ENCODE assay signal across 8 cellular contexts in genomic region chr3:45647148-45647619, GRCh38. TPM values are rescaled to one million over a fixed set of nuclear protein-coding genes. Genes with fewer than 3 reads are reported as not detected.
DNase-seq lines count a peak whose midpoint lies in the region; ATAC-seq and TF ChIP-seq lines count a peak whose summit lies in the region.

No MANE protein-coding gene starts in this region.

- intact Hi-C loops in adrenal gland (cut with DNase I): no loop called here
- intact Hi-C loops in transverse colon (cut with DNase I; ENCODE audit: low total_unique reads): no loop called here

- no peak for TF ChIP-seq CTCF in adrenal gland (IDR thresholded peaks at IDR 0.05)
- no peak for TF ChIP-seq CTCF in hepatocyte (IDR thresholded peaks at IDR 0.05; ENCODE audit: poor library complexity)
- no peak for TF ChIP-seq CTCF in transverse colon (IDR thresholded peaks at IDR 0.05)

- no peaks in the 10 kb centered on the region for H4K20me1 ChIP-seq in hepatocyte (ENCODE audit: insufficient read depth, poor library complexity, severe bottlenecking)

- H3K4me2 ChIP-seq in hepatocyte: no peak overlapping the region

- no peak for ATAC-seq in activated T-helper 17 cell treated with anti-CD3 and anti-CD28 coated beads, Interleukin-2, amount 50 U/mL, for 72 hours (replicated peaks)
- ATAC-seq in GM21526 (IDR thresholded peaks at IDR 0.05; ENCODE audit: low FRiP score, unreplicated experiment): no peak

- DNase-seq in HuH-7.5 (ENCODE audit: low spot score) (peak; percentile 44), adrenal gland (peak in 1 of 7 donors; percentile 29), hepatocyte (ENCODE audit: low spot score) (peak; percentile 62), transverse colon (no peak), islet precursor cell (no peak)
- DNase-seq in activated CD8-positive, alpha-beta memory T cell treated with anti-CD3 and anti-CD28 coated beads for 24 hours: no peak

- no peak for TF ChIP-seq POLR2A in adrenal gland (IDR thresholded peaks at IDR 0.05)
- TF ChIP-seq POLR2A in transverse colon (IDR thresholded peaks at IDR 0.05): no peak

- H3K27ac Mint-ChIP-seq in activated T-helper 17 cell treated with anti-CD3 and anti-CD28 coated beads, Interleukin-2, amount 50 U/mL, for 72 hours: no peak overlapping the region

- H3K36me3 ChIP-seq in adrenal gland (replicated peaks in 1 of 2) (no peaks in the 10 kb centered on the region), hepatocyte (replicated peaks; ENCODE audit: insufficient read depth, low read depth) (no peaks in the 10 kb centered on the region), transverse colon (no peaks in the 10 kb centered on the region)

- 21 to 62% (median 51%) methylated on average over 2 to 6 of the region's 6 CpGs for WGBS in adrenal gland, 4 donors
- 79% methylated on average over 6 of the region's 6 CpGs for WGBS in hepatocyte (ENCODE audit: low lambda C conversion rate, missing lambda C conversion rate)
- 5 to 56% methylated on average over 2 to 6 of the region's 6 CpGs for WGBS in transverse colon (ENCODE audit: low coverage in 1 of 2), 2 donors

- peaks cover 31% of the 10 kb centered on the region for H3K36me3 Mint-ChIP-seq in activated T-helper 17 cell treated with anti-CD3 and anti-CD28 coated beads, Interleukin-2, amount 50 U/mL, for 72 hours (ENCODE audit: low read depth)

- H2AFZ ChIP-seq in hepatocyte: no peak overlapping the region

- H3K9me2 ChIP-seq in hepatocyte (replicated peaks; ENCODE audit: insufficient read depth): no peaks in the 10 kb centered on the region

- peaks cover 16% of the 10 kb centered on the region for H3K4me1 Mint-ChIP-seq in activated T-helper 17 cell treated with anti-CD3 and anti-CD28 coated beads, Interleukin-2, amount 50 U/mL, for 72 hours

- no peaks in the 10 kb centered on the region for H3K27me3 Mint-ChIP-seq in activated T-helper 17 cell treated with anti-CD3 and anti-CD28 coated beads, Interleukin-2, amount 50 U/mL, for 72 hours

- in situ Hi-C loops in transverse colon (cut with MboI; ENCODE audit: low pct_ligation_motif_present in 1 of 4, low pct_unique_long_range_greater_than_20kb in 1 of 4, low sequenced_read_pairs in 3 of 4): no loop called here

- H3K9me3 ChIP-seq in adrenal gland (replicated peaks in 1 of 3) (no peaks in the 10 kb centered on the region), hepatocyte (ENCODE audit: low read depth) (no peaks in the 10 kb centered on the region), transverse colon (no peaks in the 10 kb centered on the region)

- peaks cover 48% of the 10 kb centered on the region for H3K79me2 ChIP-seq in hepatocyte

- no peaks in the 10 kb centered on the region for H3K27me3 ChIP-seq in adrenal gland
- no peaks in the 10 kb centered on the region for H3K27me3 ChIP-seq in hepatocyte
- no peaks in the 10 kb centered on the region for H3K27me3 ChIP-seq in transverse colon

- H3K9me3 Mint-ChIP-seq in activated T-helper 17 cell treated with anti-CD3 and anti-CD28 coated beads, Interleukin-2, amount 50 U/mL, for 72 hours: peaks cover 6% of the 10 kb centered on the region

- H3K27ac ChIP-seq in adrenal gland (peak overlapping the region in 4 of 5 donors; percentile 42 to 88 (median 66)), hepatocyte (peak overlapping the region; percentile 83), transverse colon (peak overlapping the region; percentile 65 to 77 (median 74))

- TF ChIP-seq EP300 in transverse colon (IDR thresholded peaks at IDR 0.05; ENCODE audit: low read depth): peak; percentile 17

- H3K4me3 ChIP-seq in adrenal gland: no peak overlapping the region
- H3K4me3 ChIP-seq in hepatocyte: no peak overlapping the region
- no peak overlapping the region for H3K4me3 ChIP-seq in transverse colon

- H3K4me3 Mint-ChIP-seq in activated T-helper 17 cell treated with anti-CD3 and anti-CD28 coated beads, Interleukin-2, amount 50 U/mL, for 72 hours: no peak overlapping the region

- H3K4me1 ChIP-seq in adrenal gland (replicated peaks in 1 of 2): peaks cover 14 to 41% of the 10 kb centered on the region in 2 donors
- peaks cover 9% of the 10 kb centered on the region for H3K4me1 ChIP-seq in hepatocyte (ENCODE audit: insufficient read depth)
- H3K4me1 ChIP-seq in transverse colon: peaks cover 9 to 49% (median 40%) of the 10 kb centered on the region in 4 donors

RNA-seq across cellular contexts. Expression of gene SACM1L, which starts 42.0 kb away (rescaled TPM):
- 10 to 100 TPM; 25.9 to 56.8 (median 44.8) TPM for total RNA-seq in adrenal gland
- polyA plus RNA-seq in adrenal gland: 10 to 100 TPM; 22.5 to 59.3 (median 28.6) TPM
- total RNA-seq in hepatocyte: 54.4 and 61.6 TPM in 2 replicates
- polyA plus RNA-seq in hepatocyte: 26.3 and 28.1 TPM in 2 replicates
- total RNA-seq in transverse colon: 10 to 100 TPM in 3 of 4 donors, 1 to 10 TPM in 1; 8.6 to 71.9 (median 53.8) TPM
- total RNA-seq in activated T-helper 17 cell treated with anti-CD3 and anti-CD28 coated beads, Interleukin-2, amount 50 U/mL, for 72 hours: 10 to 100 TPM; 49.2 to 57.4 TPM

RNA-seq across cellular contexts. Expression of gene LIMD1, which starts 52.6 kb away (rescaled TPM):
- total RNA-seq in adrenal gland (10 to 100 TPM in 7 of 8 donors, 1 to 10 TPM in 1; 8.1 to 27.2 (median 20.6) TPM), hepatocyte (12.1 and 12.5 TPM in 2 replicates), transverse colon (10 to 100 TPM; 28.3 to 84.9 (median 36.0) TPM)
- polyA plus RNA-seq in adrenal gland (1 to 10 TPM; 2.0 to 8.3 (median 5.6) TPM), hepatocyte (6.7 and 7.3 TPM in 2 replicates)
- 10 to 100 TPM; 27.6 to 46.5 TPM for total RNA-seq in activated T-helper 17 cell treated with anti-CD3 and anti-CD28 coated beads, Interleukin-2, amount 50 U/mL, for 72 hours

Comparison
In these comparisons a context has a peak if more than half of its experiments do, and no peak if none do; other contexts are left out.
1. DNase-seq: peak in HuH-7.5 (single experiment) and hepatocyte (single experiment); none in transverse colon (single experiment), activated CD8-positive, alpha-beta memory T cell treated with anti-CD3 and anti-CD28 coated beads for 24 hours (single experiment) and islet precursor cell (single experiment).
2. Peak in every context shown above with its lines, with median percentiles within 50 percentile points of each other: H3K27ac ChIP-seq.